Comparison of ENCODE assay signal across 8 cellular contexts in the genomic region with DNA sequence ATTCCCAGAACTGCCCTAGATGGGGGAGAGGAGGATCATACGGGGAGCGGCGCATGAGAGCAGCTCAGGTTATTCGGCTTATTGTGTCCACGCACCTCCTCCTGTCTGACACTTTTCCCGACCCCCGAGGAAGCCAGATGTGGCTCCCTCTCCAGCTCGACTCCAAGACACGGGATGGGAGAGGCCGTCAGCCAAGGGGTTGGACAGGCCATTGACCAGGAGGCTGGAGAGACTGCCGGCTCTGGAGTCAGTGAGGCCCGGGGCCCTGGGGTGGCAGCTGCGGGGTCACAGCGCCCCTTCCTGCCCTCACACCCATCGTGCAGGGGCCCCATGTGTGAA. TPM values are rescaled to one million over a fixed set of nuclear protein-coding genes. Genes with fewer than 3 reads are reported as not detected.
DNase-seq lines count a peak whose midpoint lies in the region; ATAC-seq and TF ChIP-seq lines count a peak whose summit lies in the region.

No MANE protein-coding gene starts in this region.

- intact Hi-C loops in activated CD4-positive, alpha-beta T cell treated with anti-CD3 and anti-CD28 coated beads for 36 hours (cut with DNase I, micrococcal nuclease), result loop anchor here (1.0 to 2.0 kb wide), 2 partner anchors 34 to 82 kb away; partner anchors contain the start of gene TMEM147 (in 1 of the 2)
- intact Hi-C loops in stomach (cut with DNase I; ENCODE audit: low total_unique reads), result no loop called here
- intact Hi-C loops in head of caudate nucleus (cut with DNase I), result no loop called here

- no peak for ATAC-seq in activated CD4-positive, alpha-beta T cell treated with anti-CD3 and anti-CD28 coated beads for 36 hours
- ATAC-seq in WTC11 (peak; percentile 2), HG02588 (IDR thresholded peaks at IDR 0.05; ENCODE audit: unreplicated experiment) (no peak)

- peaks cover 0 to 71% (median 5%) of the 10 kb centered on the region in 3 donors for H3K27me3 ChIP-seq in stomach

- H3K4me1 ChIP-seq in stomach, result peaks cover 0 to 25% (median 10%) of the 10 kb centered on the region in 4 donors

- WGBS in stomach, 5 donors, result 6 to 18% (median 9%) methylated on average over 15 of the region's 15 CpGs

- H3K4me3 ChIP-seq in stomach, result peak overlapping the region; percentile 43 to 50 (median 46)

- DNase-seq in activated CD4-positive, alpha-beta T cell treated with anti-CD3 and anti-CD28 coated beads for 36 hours, result no peak
- DNase-seq in activated CD4-positive, alpha-beta T cell treated with anti-CD3 and anti-CD28 coated beads for 4 hours, result no peak
- DNase-seq in WTC11 (ENCODE audit: low spot score) (no peak), immature natural killer cell (no peak), stomach (no peak), head of caudate nucleus (no peak), HuH-7 (ENCODE audit: low spot score) (no peak)

- TF ChIP-seq CTCF in WTC11 (IDR thresholded peaks at IDR 0.05) (peak; percentile 44), stomach (IDR thresholded peaks at IDR 0.05) (peak in 1 of 7 experiments; percentile 41)

- H3K4me1 Mint-ChIP-seq in activated CD4-positive, alpha-beta T cell treated with anti-CD3 and anti-CD28 coated beads for 36 hours, result peaks cover 15% of the 10 kb centered on the region
- H3K4me1 Mint-ChIP-seq in WTC11 (peaks cover 24% of the 10 kb centered on the region), immature natural killer cell (peaks cover 22 to 28% of the 10 kb centered on the region in 2 donors)

- TF ChIP-seq EP300 in stomach (IDR thresholded peaks at IDR 0.05), result no peak

- peak overlapping the region; percentile 43 for H3K4me3 Mint-ChIP-seq in activated CD4-positive, alpha-beta T cell treated with anti-CD3 and anti-CD28 coated beads for 36 hours
- H3K4me3 Mint-ChIP-seq in WTC11 (peak overlapping the region; percentile 99), immature natural killer cell (peak overlapping the region in 4 of 5 donors; percentile 69 to 86 (median 80))

- peaks cover 39% of the 10 kb centered on the region for H3K27me3 Mint-ChIP-seq in activated CD4-positive, alpha-beta T cell treated with anti-CD3 and anti-CD28 coated beads for 36 hours
- H3K27me3 Mint-ChIP-seq in WTC11 (ENCODE audit: low read depth), result peaks cover 20% of the 10 kb centered on the region
- H3K27me3 Mint-ChIP-seq in immature natural killer cell (ENCODE audit: low read depth in 3 of 3), result peaks cover 4 to 6% (median 5%) of the 10 kb centered on the region in 3 donors

- H3K27ac Mint-ChIP-seq in activated CD4-positive, alpha-beta T cell treated with anti-CD3 and anti-CD28 coated beads for 36 hours, result no peak overlapping the region
- H3K27ac Mint-ChIP-seq in WTC11, result no peak overlapping the region
- H3K27ac Mint-ChIP-seq in immature natural killer cell, result peak overlapping the region in 3 of 6 donors; percentile 48 to 85 (median 78)

- POLR2A ChIA-PET in activated CD4-positive, alpha-beta T cell treated with anti-CD3 and anti-CD28 coated beads for 36 hours (lab: Charles Lee), result no interaction called here
- POLR2A ChIA-PET in WTC11 (lab: Charles Lee), result interaction anchor here (0.6 to 1.2 kb wide), 16 partner anchors 8 to 234 kb away, joined by 3 to 5 read pairs (median 3); partner anchors contain the start of genes COX6B1 and FFAR3

- peak overlapping the region in 3 of 5 donors; percentile 76 to 80 (median 79) for H3K27ac ChIP-seq in stomach

- CTCF ChIA-PET in activated CD4-positive, alpha-beta T cell treated with anti-CD3 and anti-CD28 coated beads for 36 hours (lab: Charles Lee), result interaction anchor here (0.6 to 2.5 kb wide), 24 partner anchors 9 to 421 kb away, joined by 3 to 16 read pairs (median 4); partner anchors contain the start of genes FFAR1 and PMIS2
- CTCF ChIA-PET in WTC11 (lab: Charles Lee), result interaction anchor here (0.6 to 4.0 kb wide), 54 partner anchors 8 to 467 kb away, joined by 3 to 62 read pairs (median 5); partner anchors contain the start of genes ATP4A, COX6B1, ETV2 and HAUS5

- no peaks in the 10 kb centered on the region for H3K9me3 Mint-ChIP-seq in activated CD4-positive, alpha-beta T cell treated with anti-CD3 and anti-CD28 coated beads for 36 hours (ENCODE audit: low read depth)
- no peaks in the 10 kb centered on the region for H3K9me3 Mint-ChIP-seq in WTC11
- no peaks in the 10 kb centered on the region for H3K9me3 Mint-ChIP-seq in immature natural killer cell

- H3K36me3 Mint-ChIP-seq in activated CD4-positive, alpha-beta T cell treated with anti-CD3 and anti-CD28 coated beads for 36 hours (ENCODE audit: low read depth), result no peaks in the 10 kb centered on the region
- H3K36me3 Mint-ChIP-seq in WTC11, result peaks cover 26% of the 10 kb centered on the region
- peaks cover 0 to 6% (median 0%) of the 10 kb centered on the region in 3 donors for H3K36me3 Mint-ChIP-seq in immature natural killer cell

- H3K36me3 ChIP-seq in stomach, result no peaks in the 10 kb centered on the region

- TF ChIP-seq POLR2A in stomach (IDR thresholded peaks at IDR 0.05), result no peak

- no peaks in the 10 kb centered on the region for H3K9me3 ChIP-seq in stomach

TF ChIP-seq in WTC11, 78 proteins besides CTCF, POLR2A, EP300 and RAD21:
- peak; percentile 17; the same call in 1 of the 2 replicates for TF ChIP-seq TP53 (CRISPR knock-in tag; IDR thresholded peaks at IDR 0.05)
- TF ChIP-seq RORB (CRISPR knock-in tag; IDR thresholded peaks at IDR 0.05), result no peak
- TF ChIP-seq, protein P1, sequence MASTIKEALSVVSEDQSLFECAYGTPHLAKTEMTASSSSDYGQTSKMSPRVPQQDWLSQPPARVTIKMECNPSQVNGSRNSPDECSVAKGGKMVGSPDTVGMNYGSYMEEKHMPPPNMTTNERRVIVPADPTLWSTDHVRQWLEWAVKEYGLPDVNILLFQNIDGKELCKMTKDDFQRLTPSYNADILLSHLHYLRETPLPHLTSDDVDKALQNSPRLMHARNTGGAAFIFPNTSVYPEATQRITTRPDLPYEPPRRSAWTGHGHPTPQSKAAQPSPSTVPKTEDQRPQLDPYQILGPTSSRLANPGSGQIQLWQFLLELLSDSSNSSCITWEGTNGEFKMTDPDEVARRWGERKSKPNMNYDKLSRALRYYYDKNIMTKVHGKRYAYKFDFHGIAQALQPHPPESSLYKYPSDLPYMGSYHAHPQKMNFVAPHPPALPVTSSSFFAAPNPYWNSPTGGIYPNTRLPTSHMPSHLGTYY (CRISPR knock-in tag; IDR thresholded peaks at IDR 0.05), result no peak

RNA-seq across cellular contexts. Expression of gene DMKN, which starts 2.9 kb away (rescaled TPM):
- total RNA-seq in activated CD4-positive, alpha-beta T cell treated with anti-CD3 and anti-CD28 coated beads for 36 hours, result 1 to 10 TPM; 1.1 to 1.3 TPM
- 284 to 302 TPM (median 285 TPM) in 3 replicates for total RNA-seq in WTC11 (2021)
- polyA plus RNA-seq in immature natural killer cell, result 10 to 100 TPM in 2 of 3 donors, 1 to 10 TPM in 1; 5.0 to 24.5 (median 20.3) TPM
- total RNA-seq in stomach, result 10 to 100 TPM in 2 of 5 donors, 1 to 10 TPM in 2, not detected in 1; 4.9 to 36.9 (median 20.2) TPM
- 100 to 1,000 TPM in 1 of 3 donors, 10 to 100 TPM in 2; 76.7 to 139 (median 83.6) TPM for polyA plus RNA-seq in stomach

RNA-seq across cellular contexts. Expression of gene SBSN, which starts 17.5 kb away (rescaled TPM):
- not detected for total RNA-seq in activated CD4-positive, alpha-beta T cell treated with anti-CD3 and anti-CD28 coated beads for 36 hours
- total RNA-seq in WTC11 (2021) (0.15 to 0.39 TPM in 2 of 3 replicates, not detected in the other), stomach (not detected)
- polyA plus RNA-seq in immature natural killer cell (not detected), stomach (10 to 100 TPM in 1 of 3 donors, 1 to 10 TPM in 1, not detected in 1; 1.1 to 29.2 TPM)

RNA-seq across cellular contexts. Expression of gene KRTDAP, which starts 20.3 kb away (rescaled TPM):
- total RNA-seq in activated CD4-positive, alpha-beta T cell treated with anti-CD3 and anti-CD28 coated beads for 36 hours, result not detected
- 1.3 to 3.2 TPM (median 1.7 TPM) in 3 replicates for total RNA-seq in WTC11 (2021)
- not detected for polyA plus RNA-seq in immature natural killer cell
- not detected for total RNA-seq in stomach
- polyA plus RNA-seq in stomach, result 1 to 10 TPM in 2 of 3 donors, not detected in 1; 2.3 to 3.0 TPM

RNA-seq across cellular contexts. Expression of gene GAPDHS, which starts 22.7 kb away (rescaled TPM):
- total RNA-seq in activated CD4-positive, alpha-beta T cell treated with anti-CD3 and anti-CD28 coated beads for 36 hours, result not detected
- 0.20 to 0.30 TPM in 2 of 3 replicates, not detected in the other for total RNA-seq in WTC11 (2021)
- not detected for polyA plus RNA-seq in immature natural killer cell
- not detected for total RNA-seq in stomach
- polyA plus RNA-seq in stomach, result not detected

RNA-seq across cellular contexts. Expression of gene TMEM147, which starts 34.8 kb away (rescaled TPM):
- total RNA-seq in activated CD4-positive, alpha-beta T cell treated with anti-CD3 and anti-CD28 coated beads for 36 hours, result 10 to 100 TPM; 73.1 to 73.8 TPM
- total RNA-seq in WTC11 (2021) (132 to 135 TPM (median 132 TPM) in 3 replicates), stomach (100 to 1,000 TPM in 1 of 5 donors, 10 to 100 TPM in 3, 1 to 10 TPM in 1; 7.0 to 121 (median 57.6) TPM)
- polyA plus RNA-seq in immature natural killer cell (100 to 1,000 TPM; 117 to 184 (median 151) TPM), stomach (100 to 1,000 TPM in 1 of 3 donors, 10 to 100 TPM in 2; 63.4 to 131 (median 77.4) TPM)

Comparison
In these comparisons a context has a peak if more than half of its experiments do, and no peak if none do; other contexts are left out.
1. H3K4me3 Mint-ChIP-seq: peak in every context shown above with its lines; median percentile 99 in WTC11; 80 in immature natural killer cell; 43 in activated CD4-positive, alpha-beta T cell treated with anti-CD3 and anti-CD28 coated beads for 36 hours.
2. intact Hi-C loops: an anchor here in activated CD4-positive, alpha-beta T cell treated with anti-CD3 and anti-CD28 coated beads for 36 hours (1.0 to 2.0 kb wide); none called in stomach and head of caudate nucleus.